ENCODE assay signal across 15 cellular contexts in genomic region chr19:6064703-6065073, GRCh38. TPM values are rescaled to one million over a fixed set of nuclear protein-coding genes. Genes with fewer than 3 reads are reported as not detected.
DNase-seq lines count a peak whose midpoint lies in the region; ATAC-seq and TF ChIP-seq lines count a peak whose summit lies in the region.
"Had no signal": no experiment of that assay in that cellular context is flagged by ENCODE, and none has a peak within 500 bp of the region (broad histone marks: within the 10 kb centered on the region; RNA-seq: fewer than 3 reads in every experiment).

No MANE protein-coding gene starts in this region.

- no peak for ATAC-seq in left lung
- ATAC-seq: naive thymus-derived CD8-positive, alpha-beta T cell had no signal

- H3K27ac ChIP-seq in ascending aorta (peak overlapping the region; percentile 76 to 85), left lung (peak overlapping the region; percentile 90 to 99), stomach smooth muscle (ENCODE audit: low read length) (peak overlapping the region; percentile 100)

- no peak overlapping the region for H3K4me3 Mint-ChIP-seq in HFFc6
- no peak overlapping the region for H3K4me3 Mint-ChIP-seq in activated T-helper 1 cell treated with anti-CD3 and anti-CD28 coated beads, Interleukin-12 subunit alpha, Interleukin-12 subunit beta, Interleukin-2, Interleukin-4 antibody, amounts not matched to agents 30 ng/mL and 10 ng/mL and 1 ng/mL, durations not matched to agents 14 hours and 24 hours and 36 hours
- H3K4me3 Mint-ChIP-seq: B cell had no signal

- H3K36me3 ChIP-seq in ascending aorta (no peaks in the 10 kb centered on the region), left lung (no peaks in the 10 kb centered on the region), stomach smooth muscle (ENCODE audit: control insufficient read depth in 2 of 2, insufficient read depth in 2 of 2, low read length in 2 of 2) (peaks cover 0 to 3% of the 10 kb centered on the region in 2 donors)

- peaks cover 0 to 6% of the 10 kb centered on the region in 2 donors for H3K9me3 ChIP-seq in ascending aorta
- H3K9me3 ChIP-seq in left lung = no peaks in the 10 kb centered on the region
- H3K9me3 ChIP-seq in stomach smooth muscle (ENCODE audit: control insufficient read depth in 2 of 2, low read length in 2 of 2) = no peaks in the 10 kb centered on the region

- intact Hi-C loops in ascending aorta (cut with DNase I) (no loop called here), left lung (cut with DNase I) (loop anchor here in 1 of 2 donors (5.0 kb wide), 1 partner anchor 43 kb away; no protein-coding TSS in a partner anchor)
- intact Hi-C loops in activated T-helper 1 cell treated with anti-CD3 and anti-CD28 coated beads, Interleukin-12 subunit alpha, Interleukin-12 subunit beta, Interleukin-2, Interleukin-4 antibody, amounts not matched to agents 30 ng/mL and 10 ng/mL and 1 ng/mL, durations not matched to agents 14 hours and 24 hours and 36 hours (cut with micrococcal nuclease) = loop anchor here (5.0 kb wide), 1 partner anchor 63 kb away; no protein-coding TSS in a partner anchor

- H3K27me3 Mint-ChIP-seq in HFFc6 (ENCODE audit: insufficient read depth) = peaks cover 6% of the 10 kb centered on the region
- no peaks in the 10 kb centered on the region for H3K27me3 Mint-ChIP-seq in activated T-helper 1 cell treated with anti-CD3 and anti-CD28 coated beads, Interleukin-12 subunit alpha, Interleukin-12 subunit beta, Interleukin-2, Interleukin-4 antibody, amounts not matched to agents 30 ng/mL and 10 ng/mL and 1 ng/mL, durations not matched to agents 14 hours and 24 hours and 36 hours (ENCODE audit: insufficient read depth)

- H3K36me3 Mint-ChIP-seq in HFFc6 (ENCODE audit: low read depth) = peaks cover 12% of the 10 kb centered on the region
- peaks cover 4% of the 10 kb centered on the region for H3K36me3 Mint-ChIP-seq in activated T-helper 1 cell treated with anti-CD3 and anti-CD28 coated beads, Interleukin-12 subunit alpha, Interleukin-12 subunit beta, Interleukin-2, Interleukin-4 antibody, amounts not matched to agents 30 ng/mL and 10 ng/mL and 1 ng/mL, durations not matched to agents 14 hours and 24 hours and 36 hours (ENCODE audit: low read depth)
- H3K36me3 Mint-ChIP-seq: naive thymus-derived CD8-positive, alpha-beta T cell had no signal

- H3K4me3 ChIP-seq in ascending aorta (no peak overlapping the region), left lung (no peak overlapping the region), stomach smooth muscle (ENCODE audit: low read length in 2 of 2) (peak overlapping the region in 1 of 2 donors; percentile 8)

- H3K4me1 ChIP-seq in ascending aorta (peaks cover 23 to 79% of the 10 kb centered on the region in 2 donors), left lung (peaks cover 57 to 88% of the 10 kb centered on the region in 2 donors), stomach smooth muscle (ENCODE audit: control insufficient read depth, insufficient read depth, low read length) (peaks cover 87% of the 10 kb centered on the region)

- no peaks in the 10 kb centered on the region for H3K9me3 Mint-ChIP-seq in HFFc6
- H3K9me3 Mint-ChIP-seq in activated T-helper 1 cell treated with anti-CD3 and anti-CD28 coated beads, Interleukin-12 subunit alpha, Interleukin-12 subunit beta, Interleukin-2, Interleukin-4 antibody, amounts not matched to agents 30 ng/mL and 10 ng/mL and 1 ng/mL, durations not matched to agents 14 hours and 24 hours and 36 hours = peaks cover 4% of the 10 kb centered on the region

- no peak for DNase-seq in HFFc6
- DNase-seq in ascending aorta (ENCODE audit: low spot score in 2 of 2) = no peak
- DNase-seq in left lung = no peak
- DNase-seq in DMS53 treated with DMSO at 0.1 percent for 48 hours (lab: John Stamatoyannopoulos, UW; ENCODE audit: unreplicated experiment) = no peak
- DNase-seq in activated T-helper 1 cell treated with anti-CD3 and anti-CD28 coated beads, Interleukin-12 subunit alpha, Interleukin-12 subunit beta, Interleukin-2, Interleukin-4 antibody, amounts not matched to agents 30 ng/mL and 10 ng/mL and 1 ng/mL, durations not matched to agents 14 hours and 24 hours and 36 hours (ENCODE audit: low spot score) = no peak
- no peak for DNase-seq in AG08396 (ENCODE audit: low spot score)
- DNase-seq: activated CD4-positive, alpha-beta T cell treated with anti-CD3 and anti-CD28 coated beads, Interleukin-2, amount 50 U/mL, for 4 hours; activated T-cell treated with anti-CD3 and anti-CD28 coated beads, Interleukin-2, amount 50 U/mL, for 1 hour; foreskin melanocyte; MM.1S; naive thymus-derived CD8-positive, alpha-beta T cell; NCI-H1694 treated with DMSO at 0.1 percent for 48 hours; NCI-H446 treated with DMSO at 0.1 percent for 48 hours had no signal

- no peaks in the 10 kb centered on the region for H3K27me3 ChIP-seq in ascending aorta
- no peaks in the 10 kb centered on the region for H3K27me3 ChIP-seq in left lung
- H3K27me3 ChIP-seq in stomach smooth muscle (ENCODE audit: control insufficient read depth in 1 of 2, insufficient read depth in 2 of 2, low read length in 2 of 2) = no peaks in the 10 kb centered on the region

- peaks cover 81% of the 10 kb centered on the region for H3K4me1 Mint-ChIP-seq in HFFc6 (ENCODE audit: low read depth)
- peaks cover 48% of the 10 kb centered on the region for H3K4me1 Mint-ChIP-seq in activated T-helper 1 cell treated with anti-CD3 and anti-CD28 coated beads, Interleukin-12 subunit alpha, Interleukin-12 subunit beta, Interleukin-2, Interleukin-4 antibody, amounts not matched to agents 30 ng/mL and 10 ng/mL and 1 ng/mL, durations not matched to agents 14 hours and 24 hours and 36 hours (ENCODE audit: low read depth)

- no peak for TF ChIP-seq CTCF in HFFc6 (IDR thresholded peaks at IDR 0.05)
- TF ChIP-seq CTCF in ascending aorta (IDR thresholded peaks at IDR 0.05) = no peak
- no peak for TF ChIP-seq CTCF in left lung (IDR thresholded peaks at IDR 0.05)

- peak overlapping the region; percentile 43 for H3K27ac Mint-ChIP-seq in HFFc6
- H3K27ac Mint-ChIP-seq in activated T-helper 1 cell treated with anti-CD3 and anti-CD28 coated beads, Interleukin-12 subunit alpha, Interleukin-12 subunit beta, Interleukin-2, Interleukin-4 antibody, amounts not matched to agents 30 ng/mL and 10 ng/mL and 1 ng/mL, durations not matched to agents 14 hours and 24 hours and 36 hours = no peak overlapping the region
- H3K27ac Mint-ChIP-seq: B cell had no signal

- peak overlapping the region in 1 of 2 donors; percentile 51 for H3K9ac ChIP-seq in stomach smooth muscle (ENCODE audit: low read length in 2 of 2)

RNA-seq across cellular contexts. Expression of gene RFX2, which starts 45.6 kb away (rescaled TPM):
- 1 to 10 TPM; 6.3 to 9.5 (median 6.9) TPM for total RNA-seq in HFFc6 (2021; fragmentation: NEBNext Ultra II Directional; extraction: Animal tissue kit (Norgen Biotek cat#: 25700))
- total RNA-seq in ascending aorta (107 TPM), left lung (10 to 100 TPM; 17.0 to 18.8 TPM)
- total RNA-seq in activated T-helper 1 cell treated with anti-CD3 and anti-CD28 coated beads, Interleukin-12 subunit alpha, Interleukin-12 subunit beta, Interleukin-2, Interleukin-4 antibody, amounts not matched to agents 30 ng/mL and 10 ng/mL and 1 ng/mL, durations not matched to agents 14 hours and 24 hours and 36 hours = 9.2 and 10.2 TPM in 2 replicates
